1 cellular context compared by ENCODE assay signal in the genomic region with DNA sequence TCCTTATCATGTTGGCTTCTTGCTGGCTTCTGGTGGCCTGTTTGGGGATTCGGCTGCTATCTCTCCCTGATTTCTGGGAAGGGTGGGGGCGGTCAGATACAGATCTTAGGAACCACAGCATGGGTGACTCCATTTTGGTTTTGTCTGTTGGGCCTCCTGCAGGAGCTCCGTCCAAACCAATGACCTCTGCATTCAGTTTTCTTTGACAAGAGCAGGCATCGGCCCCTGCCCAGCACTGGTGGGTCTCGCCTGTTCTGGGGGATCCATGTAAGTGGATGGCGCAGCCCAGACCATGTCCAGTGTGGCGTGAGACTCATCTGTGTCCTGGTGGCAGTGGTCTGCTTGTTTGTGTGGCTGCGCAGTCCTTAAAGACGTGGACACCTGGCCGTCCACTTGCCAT.
TF ChIP-seq lines count a peak whose summit lies in the region.

No MANE protein-coding gene starts in this region.

TF ChIP-seq in K562, 482 proteins besides CTCF, POLR2A, EP300 and RAD21 (continued from another document and continues in another):
- TF ChIP-seq STAT6 (CRISPR knock-in tag; IDR thresholded peaks at IDR 0.05) (no peak), PML (IDR thresholded peaks at IDR 0.05; ENCODE audit: low read length) (no peak), HSF4 (CRISPR knock-in tag; IDR thresholded peaks at IDR 0.05; ENCODE audit: borderline replicate concordance) (peak; percentile 88; the same call in 1 of the 2 replicates), ZBTB40 (IDR thresholded peaks at IDR 0.05) (no peak), ZBTB40 (CRISPR knock-in tag; IDR thresholded peaks at IDR 0.05) (no peak), ELF4 (CRISPR knock-in tag; IDR thresholded peaks at IDR 0.05) (0 out of 2 replicates have a peak, but pooled peaks have one; percentile 42), ZNF134 (CRISPR knock-in tag; conservative IDR thresholded peaks at IDR 0.05) (peak; percentile 71; the same call in 1 of the 2 replicates), SREBF2 (CRISPR knock-in tag; IDR thresholded peaks at IDR 0.05) (no peak), KLF1 (tag; IDR thresholded peaks at IDR 0.05) (peak; percentile 84), ZSCAN29 (IDR thresholded peaks at IDR 0.05) (no peak), POLR2G (IDR thresholded peaks at IDR 0.05; ENCODE audit: low read depth, low read length) (no peak), ZKSCAN3 (CRISPR knock-in tag; IDR thresholded peaks at IDR 0.05) (0 out of 2 replicates have a peak, but pooled peaks have one; percentile 54), GATAD2B (IDR thresholded peaks at IDR 0.05; ENCODE audit: borderline replicate concordance) (no peak), TCFL5 (CRISPR knock-in tag; conservative IDR thresholded peaks at IDR 0.05) (peak; percentile 91), ELF2 (CRISPR knock-in tag; IDR thresholded peaks at IDR 0.05) (peak; percentile 81), LARP7 (IDR thresholded peaks at IDR 0.05) (no peak), ZNF239 (CRISPR knock-in tag; IDR thresholded peaks at IDR 0.05) (peak; percentile 88), ASH1L (IDR thresholded peaks at IDR 0.05; ENCODE audit: borderline replicate concordance, low read depth, partially characterized antibody) (no peak), ARID2 (IDR thresholded peaks at IDR 0.05) (no peak), ZNF644 (tag; IDR thresholded peaks at IDR 0.05; ENCODE audit: low read depth) (peak; percentile 90), ZNF668 (CRISPR knock-in tag; IDR thresholded peaks at IDR 0.05) (peak; percentile 92; the same call in 1 of the 2 replicates), NR2C1 (IDR thresholded peaks at IDR 0.05) (no peak), NR2C1 (tag; IDR thresholded peaks at IDR 0.05) (peak; percentile 87), SMAD4 (CRISPR knock-in tag; conservative IDR thresholded peaks at IDR 0.05) (peak; percentile 93), SETDB1 (IDR thresholded peaks at IDR 0.05; ENCODE audit: low read length) (no peak)
- TF ChIP-seq, protein P1, sequence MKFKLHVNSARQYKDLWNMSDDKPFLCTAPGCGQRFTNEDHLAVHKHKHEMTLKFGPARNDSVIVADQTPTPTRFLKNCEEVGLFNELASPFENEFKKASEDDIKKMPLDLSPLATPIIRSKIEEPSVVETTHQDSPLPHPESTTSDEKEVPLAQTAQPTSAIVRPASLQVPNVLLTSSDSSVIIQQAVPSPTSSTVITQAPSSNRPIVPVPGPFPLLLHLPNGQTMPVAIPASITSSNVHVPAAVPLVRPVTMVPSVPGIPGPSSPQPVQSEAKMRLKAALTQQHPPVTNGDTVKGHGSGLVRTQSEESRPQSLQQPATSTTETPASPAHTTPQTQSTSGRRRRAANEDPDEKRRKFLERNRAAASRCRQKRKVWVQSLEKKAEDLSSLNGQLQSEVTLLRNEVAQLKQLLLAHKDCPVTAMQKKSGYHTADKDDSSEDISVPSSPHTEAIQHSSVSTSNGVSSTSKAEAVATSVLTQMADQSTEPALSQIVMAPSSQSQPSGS (CRISPR knock-in tag; IDR thresholded peaks at IDR 0.05), result no peak
- TF ChIP-seq, protein P2, sequence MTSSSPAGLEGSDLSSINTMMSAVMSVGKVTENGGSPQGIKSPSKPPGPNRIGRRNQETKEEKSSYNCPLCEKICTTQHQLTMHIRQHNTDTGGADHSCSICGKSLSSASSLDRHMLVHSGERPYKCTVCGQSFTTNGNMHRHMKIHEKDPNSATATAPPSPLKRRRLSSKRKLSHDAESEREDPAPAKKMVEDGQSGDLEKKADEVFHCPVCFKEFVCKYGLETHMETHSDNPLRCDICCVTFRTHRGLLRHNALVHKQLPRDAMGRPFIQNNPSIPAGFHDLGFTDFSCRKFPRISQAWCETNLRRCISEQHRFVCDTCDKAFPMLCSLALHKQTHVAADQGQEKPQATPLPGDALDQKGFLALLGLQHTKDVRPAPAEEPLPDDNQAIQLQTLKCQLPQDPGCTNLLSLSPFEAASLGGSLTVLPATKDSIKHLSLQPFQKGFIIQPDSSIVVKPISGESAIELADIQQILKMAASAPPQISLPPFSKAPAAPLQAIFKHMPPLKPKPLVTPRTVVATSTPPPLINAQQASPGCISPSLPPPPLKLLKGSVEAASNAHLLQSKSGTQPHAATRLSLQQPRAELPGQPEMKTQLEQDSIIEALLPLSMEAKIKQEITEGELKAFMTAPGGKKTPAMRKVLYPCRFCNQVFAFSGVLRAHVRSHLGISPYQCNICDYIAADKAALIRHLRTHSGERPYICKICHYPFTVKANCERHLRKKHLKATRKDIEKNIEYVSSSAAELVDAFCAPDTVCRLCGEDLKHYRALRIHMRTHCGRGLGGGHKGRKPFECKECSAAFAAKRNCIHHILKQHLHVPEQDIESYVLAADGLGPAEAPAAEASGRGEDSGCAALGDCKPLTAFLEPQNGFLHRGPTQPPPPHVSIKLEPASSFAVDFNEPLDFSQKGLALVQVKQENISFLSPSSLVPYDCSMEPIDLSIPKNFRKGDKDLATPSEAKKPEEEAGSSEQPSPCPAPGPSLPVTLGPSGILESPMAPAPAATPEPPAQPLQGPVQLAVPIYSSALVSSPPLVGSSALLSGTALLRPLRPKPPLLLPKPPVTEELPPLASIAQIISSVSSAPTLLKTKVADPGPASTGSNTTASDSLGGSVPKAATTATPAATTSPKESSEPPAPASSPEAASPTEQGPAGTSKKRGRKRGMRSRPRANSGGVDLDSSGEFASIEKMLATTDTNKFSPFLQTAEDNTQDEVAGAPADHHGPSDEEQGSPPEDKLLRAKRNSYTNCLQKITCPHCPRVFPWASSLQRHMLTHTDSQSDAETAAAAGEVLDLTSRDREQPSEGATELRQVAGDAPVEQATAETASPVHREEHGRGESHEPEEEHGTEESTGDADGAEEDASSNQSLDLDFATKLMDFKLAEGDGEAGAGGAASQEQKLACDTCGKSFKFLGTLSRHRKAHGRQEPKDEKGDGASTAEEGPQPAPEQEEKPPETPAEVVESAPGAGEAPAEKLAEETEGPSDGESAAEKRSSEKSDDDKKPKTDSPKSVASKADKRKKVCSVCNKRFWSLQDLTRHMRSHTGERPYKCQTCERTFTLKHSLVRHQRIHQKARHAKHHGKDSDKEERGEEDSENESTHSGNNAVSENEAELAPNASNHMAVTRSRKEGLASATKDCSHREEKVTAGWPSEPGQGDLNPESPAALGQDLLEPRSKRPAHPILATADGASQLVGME (CRISPR knock-in tag; IDR thresholded peaks at IDR 0.05), result 0 out of 2 replicates have a peak, but pooled peaks have one; percentile 47
- TF ChIP-seq, protein P3, sequence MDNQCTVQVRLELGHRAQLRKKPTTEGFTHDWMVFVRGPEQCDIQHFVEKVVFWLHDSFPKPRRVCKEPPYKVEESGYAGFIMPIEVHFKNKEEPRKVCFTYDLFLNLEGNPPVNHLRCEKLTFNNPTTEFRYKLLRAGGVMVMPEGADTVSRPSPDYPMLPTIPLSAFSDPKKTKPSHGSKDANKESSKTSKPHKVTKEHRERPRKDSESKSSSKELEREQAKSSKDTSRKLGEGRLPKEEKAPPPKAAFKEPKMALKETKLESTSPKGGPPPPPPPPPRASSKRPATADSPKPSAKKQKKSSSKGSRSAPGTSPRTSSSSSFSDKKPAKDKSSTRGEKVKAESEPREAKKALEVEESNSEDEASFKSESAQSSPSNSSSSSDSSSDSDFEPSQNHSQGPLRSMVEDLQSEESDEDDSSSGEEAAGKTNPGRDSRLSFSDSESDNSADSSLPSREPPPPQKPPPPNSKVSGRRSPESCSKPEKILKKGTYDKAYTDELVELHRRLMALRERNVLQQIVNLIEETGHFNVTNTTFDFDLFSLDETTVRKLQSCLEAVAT (IDR thresholded peaks at IDR 0.05), result no peak
- TF ChIP-seq, protein P4, sequence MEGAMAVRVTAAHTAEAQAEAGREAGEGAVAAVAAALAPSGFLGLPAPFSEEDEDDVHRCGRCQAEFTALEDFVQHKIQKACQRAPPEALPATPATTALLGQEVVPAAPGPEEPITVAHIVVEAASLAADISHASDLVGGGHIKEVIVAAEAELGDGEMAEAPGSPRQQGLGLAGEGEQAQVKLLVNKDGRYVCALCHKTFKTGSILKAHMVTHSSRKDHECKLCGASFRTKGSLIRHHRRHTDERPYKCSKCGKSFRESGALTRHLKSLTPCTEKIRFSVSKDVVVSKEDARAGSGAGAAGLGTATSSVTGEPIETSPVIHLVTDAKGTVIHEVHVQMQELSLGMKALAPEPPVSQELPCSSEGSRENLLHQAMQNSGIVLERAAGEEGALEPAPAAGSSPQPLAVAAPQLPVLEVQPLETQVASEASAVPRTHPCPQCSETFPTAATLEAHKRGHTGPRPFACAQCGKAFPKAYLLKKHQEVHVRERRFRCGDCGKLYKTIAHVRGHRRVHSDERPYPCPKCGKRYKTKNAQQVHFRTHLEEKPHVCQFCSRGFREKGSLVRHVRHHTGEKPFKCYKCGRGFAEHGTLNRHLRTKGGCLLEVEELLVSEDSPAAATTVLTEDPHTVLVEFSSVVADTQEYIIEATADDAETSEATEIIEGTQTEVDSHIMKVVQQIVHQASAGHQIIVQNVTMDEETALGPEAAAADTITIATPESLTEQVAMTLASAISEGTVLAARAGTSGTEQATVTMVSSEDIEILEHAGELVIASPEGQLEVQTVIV (CRISPR knock-in tag; IDR thresholded peaks at IDR 0.05; ENCODE audit: borderline replicate concordance), result peak; percentile 83; the same call in 1 of the 2 replicates
- TF ChIP-seq, protein P5, sequence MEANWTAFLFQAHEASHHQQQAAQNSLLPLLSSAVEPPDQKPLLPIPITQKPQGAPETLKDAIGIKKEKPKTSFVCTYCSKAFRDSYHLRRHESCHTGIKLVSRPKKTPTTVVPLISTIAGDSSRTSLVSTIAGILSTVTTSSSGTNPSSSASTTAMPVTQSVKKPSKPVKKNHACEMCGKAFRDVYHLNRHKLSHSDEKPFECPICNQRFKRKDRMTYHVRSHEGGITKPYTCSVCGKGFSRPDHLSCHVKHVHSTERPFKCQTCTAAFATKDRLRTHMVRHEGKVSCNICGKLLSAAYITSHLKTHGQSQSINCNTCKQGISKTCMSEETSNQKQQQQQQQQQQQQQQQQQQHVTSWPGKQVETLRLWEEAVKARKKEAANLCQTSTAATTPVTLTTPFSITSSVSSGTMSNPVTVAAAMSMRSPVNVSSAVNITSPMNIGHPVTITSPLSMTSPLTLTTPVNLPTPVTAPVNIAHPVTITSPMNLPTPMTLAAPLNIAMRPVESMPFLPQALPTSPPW (CRISPR knock-in tag; IDR thresholded peaks at IDR 0.05), result peak; percentile 42; the same call in 1 of the 2 replicates
